1 cellular context compared by ENCODE assay signal in genomic region chr6:96521625-96522468, GRCh38.
TF ChIP-seq lines count a peak whose summit lies in the region.

UFL1 (plus strand) TSS chr6:96521806; CDS start chr6:96521874, 68 bp downstream.

TF ChIP-seq in HepG2, 621 proteins besides CTCF, POLR2A, EP300 and RAD21 (continued from another document and continues in another):
- TF ChIP-seq MXD3 (CRISPR knock-in tag; IDR thresholded peaks at IDR 0.05) = peak; percentile 80; the same call in 1 of the 2 replicates
- peak; percentile 84; the same call in 1 of the 2 replicates for TF ChIP-seq KLF6 (CRISPR knock-in tag; IDR thresholded peaks at IDR 0.05)
- TF ChIP-seq ZNF264 (CRISPR knock-in tag; IDR thresholded peaks at IDR 0.05) = peak; percentile 56; the same call in 1 of the 2 replicates
- TF ChIP-seq KDM1A (CRISPR knock-in tag; IDR thresholded peaks at IDR 0.05) = no peak
- peak; percentile 50 for TF ChIP-seq ZFP90 (CRISPR knock-in tag; IDR thresholded peaks at IDR 0.05; ENCODE audit: borderline replicate concordance)
- no peak for TF ChIP-seq CENPX (CRISPR knock-in tag; IDR thresholded peaks at IDR 0.05)
- TF ChIP-seq GMEB2 (CRISPR knock-in tag; IDR thresholded peaks at IDR 0.05; ENCODE audit: low read depth) = peak; percentile 74
- peak; percentile 91 for TF ChIP-seq YY1 (IDR thresholded peaks at IDR 0.05; ENCODE audit: insufficient read depth, insufficient replicate concordance, low read depth, low read length)
- no peak; the same call in 1 of the 2 replicates for TF ChIP-seq THAP8 (CRISPR knock-in tag; IDR thresholded peaks at IDR 0.05; ENCODE audit: borderline replicate concordance)
- TF ChIP-seq ZNF615 (CRISPR knock-in tag; IDR thresholded peaks at IDR 0.05; ENCODE audit: borderline replicate concordance) = peak; percentile 70; the same call in 1 of the 2 replicates
- TF ChIP-seq ZNF782 (CRISPR knock-in tag; IDR thresholded peaks at IDR 0.05; ENCODE audit: borderline replicate concordance) = no peak; the same call in 1 of the 2 replicates
- peak; percentile 85 for TF ChIP-seq HNRNPK (IDR thresholded peaks at IDR 0.05; ENCODE audit: low read depth, low read length, poor library complexity, severe bottlenecking)
- no peak for TF ChIP-seq MBNL3 (CRISPR knock-in tag; conservative IDR thresholded peaks at IDR 0.05)
- no peak for TF ChIP-seq ZBTB40 (IDR thresholded peaks at IDR 0.05)
- TF ChIP-seq ZBTB40 (CRISPR knock-in tag; IDR thresholded peaks at IDR 0.05) = peak; percentile 85
- no peak for TF ChIP-seq ZNF275 (CRISPR knock-in tag; IDR thresholded peaks at IDR 0.05; ENCODE audit: borderline replicate concordance)
- peak; percentile 93 for TF ChIP-seq ASH2L (IDR thresholded peaks at IDR 0.05; ENCODE audit: insufficient read length, low read depth, low read length)
- TF ChIP-seq CBX2 (IDR thresholded peaks at IDR 0.05; ENCODE audit: low read depth, low read length) = no peak
- TF ChIP-seq CBX2 (CRISPR knock-in tag; IDR thresholded peaks at IDR 0.05; ENCODE audit: low read depth) = no peak
- TF ChIP-seq NBN (conservative IDR thresholded peaks at IDR 0.05) = no peak
- TF ChIP-seq TBX3 (IDR thresholded peaks at IDR 0.05; ENCODE audit: borderline replicate concordance) = no peak; the same call in 1 of the 2 replicates
- peak; percentile 60; the same call in 1 of the 2 replicates for TF ChIP-seq ZNF383 (CRISPR knock-in tag; IDR thresholded peaks at IDR 0.05; ENCODE audit: borderline replicate concordance)
- TF ChIP-seq ZFP36 (IDR thresholded peaks at IDR 0.05; ENCODE audit: borderline replicate concordance, low read depth, low read length, partially characterized antibody) = no peak
- TF ChIP-seq BHLHE40 (IDR thresholded peaks at IDR 0.05; ENCODE audit: low read length) = no peak
- no peak for TF ChIP-seq PCBP2 (optimal IDR thresholded peaks at IDR 0.05; ENCODE audit: low read depth, low read length, poor library complexity, severe bottlenecking)
- TF ChIP-seq NONO (IDR thresholded peaks at IDR 0.05) = no peak
- TF ChIP-seq NONO (CRISPR knock-in tag; conservative IDR thresholded peaks at IDR 0.05) = peak; percentile 67
- TF ChIP-seq ATF5 (CRISPR knock-in tag; IDR thresholded peaks at IDR 0.05; ENCODE audit: low read depth) = no peak
- TF ChIP-seq NFE2 (CRISPR knock-in tag; IDR thresholded peaks at IDR 0.05) = no peak
- TF ChIP-seq ZNF589 (CRISPR knock-in tag; conservative IDR thresholded peaks at IDR 0.05) = no peak
- peak; percentile 73; the same call in 1 of the 2 replicates for TF ChIP-seq TBX2 (CRISPR knock-in tag; IDR thresholded peaks at IDR 0.05; ENCODE audit: borderline replicate concordance)
- 0 out of 2 replicates have a peak, but pooled peaks have one; percentile 6 for TF ChIP-seq NCOA2 (CRISPR knock-in tag; IDR thresholded peaks at IDR 0.05)
- peak; percentile 75; the same call in 1 of the 2 replicates for TF ChIP-seq ZFYVE20 (CRISPR knock-in tag; IDR thresholded peaks at IDR 0.05; ENCODE audit: borderline replicate concordance, low read depth)
- 0 out of 2 replicates have a peak, but pooled peaks have one; percentile 21 for TF ChIP-seq ZHX2 (IDR thresholded peaks at IDR 0.05; ENCODE audit: low read depth)
- no peak for TF ChIP-seq ZHX2 (CRISPR knock-in tag; IDR thresholded peaks at IDR 0.05; ENCODE audit: borderline replicate concordance)
- 0 out of 2 replicates have a peak, but pooled peaks have one; percentile 33 for TF ChIP-seq ZKSCAN1 (IDR thresholded peaks at IDR 0.05; ENCODE audit: low read length)
- 0 out of 2 replicates have a peak, but pooled peaks have one; percentile 44 for TF ChIP-seq ZSCAN29 (CRISPR knock-in tag; conservative IDR thresholded peaks at IDR 0.05)
- TF ChIP-seq ZNF276 (CRISPR knock-in tag; IDR thresholded peaks at IDR 0.05; ENCODE audit: low read depth) = peak; percentile 87; the same call in 1 of the 2 replicates
